ENCODE assay signal across 23 cellular contexts in the genomic region with DNA sequence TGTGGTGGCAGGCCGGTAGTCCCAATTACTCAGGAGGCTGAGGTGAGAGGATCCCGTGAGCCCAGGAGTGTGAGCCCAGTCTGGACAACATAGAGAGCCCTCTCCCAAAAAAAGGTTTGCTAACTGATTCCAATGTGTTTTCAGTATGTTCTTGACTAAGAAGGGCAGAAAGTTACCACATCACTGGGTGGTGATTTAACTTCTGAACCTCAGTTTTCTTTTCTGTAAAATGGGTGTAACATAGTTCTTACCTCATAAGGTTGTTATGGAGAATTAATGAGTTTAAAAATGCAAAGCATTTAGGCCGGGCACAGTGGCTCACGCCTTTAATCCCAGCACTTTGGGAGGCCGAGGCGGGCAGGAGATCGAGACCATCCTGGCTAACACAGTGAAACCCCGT. TPM values are rescaled to one million over a fixed set of nuclear protein-coding genes. Genes with fewer than 3 reads are reported as not detected.
DNase-seq lines count a peak whose midpoint lies in the region; ATAC-seq, FAIRE-seq and TF ChIP-seq lines count a peak whose summit lies in the region.
"Had no signal": no experiment of that assay in that cellular context is flagged by ENCODE, and none has a peak within 500 bp of the region (broad histone marks: within the 10 kb centered on the region; RNA-seq: fewer than 3 reads in every experiment).

No MANE protein-coding gene starts in this region.

- 88% methylated on average over 8 of the region's 8 CpGs for WGBS in A549 (ENCODE audit: missing lambda C conversion rate)
- 90 to 92% (median 91%) methylated on average over 8 of the region's 8 CpGs for WGBS in psoas muscle, 3 donors
- WGBS in stomach, 5 donors, result 86 to 94% (median 93%) methylated on average over 7 to 8 of the region's 8 CpGs

- H3K9me3 ChIP-seq in left ventricle myocardium inferior (replicated peaks), result no peaks in the 10 kb centered on the region
- no peaks in the 10 kb centered on the region for H3K9me3 ChIP-seq in A549
- no peaks in the 10 kb centered on the region for H3K9me3 ChIP-seq in HEK293 (ENCODE audit: control insufficient read depth, insufficient read depth, low read depth, low read length)
- H3K9me3 ChIP-seq in psoas muscle, result no peaks in the 10 kb centered on the region
- H3K9me3 ChIP-seq in stomach, result no peaks in the 10 kb centered on the region
- H3K9me3 ChIP-seq: Caco-2 had no signal

- H3K27ac ChIP-seq in left ventricle myocardium inferior (replicated peaks), result peak overlapping the region; percentile 61
- H3K27ac ChIP-seq in A549, result no peak overlapping the region
- H3K27ac ChIP-seq in HEK293 (ENCODE audit: extremely low read depth, low read depth, low read length), result no peak overlapping the region
- H3K27ac ChIP-seq in psoas muscle, result peak overlapping the region; percentile 84
- H3K27ac ChIP-seq in stomach, result no peak overlapping the region
- H3K27ac ChIP-seq: 22Rv1 had no signal

- H3K36me3 ChIP-seq in left ventricle myocardium inferior (no peaks in the 10 kb centered on the region), HEK293 (ENCODE audit: control insufficient read depth in 2 of 2, insufficient read depth in 1 of 2, low read length in 2 of 2) (no peaks in the 10 kb centered on the region), psoas muscle (ENCODE audit: insufficient read depth in 1 of 2, low read depth in 1 of 2) (no peaks in the 10 kb centered on the region), stomach (no peaks in the 10 kb centered on the region)

- DNase-seq in left ventricle myocardium inferior, result no peak
- no peak for DNase-seq in left ventricle myocardium superior
- no peak for DNase-seq in A549 (ENCODE audit: low read depth in 1 of 2, low spot score in 1 of 2)
- no peak for DNase-seq in psoas muscle
- DNase-seq in stomach, result no peak
- DNase-seq in activated effector memory CD4-positive, alpha-beta T cell treated with Interleukin-2 at 50 U/mL for 16 hours, result no peak
- no peak for DNase-seq in CD1c-positive myeloid dendritic cell (ENCODE audit: extremely low spot score)
- DNase-seq: C1 segment of cervical spinal cord; CD4-positive, CD25-positive, alpha-beta regulatory T cell; CD8-positive, alpha-beta T cell; DMS153; DND-41; GOT3; H7; HFFc6 had no signal

- POLR2A ChIA-PET in A549 (lab: Yijun Ruan, JAX), result interaction anchor here (0.7 kb wide), 1 partner anchor 116 kb away, joined by 4 read pairs; no protein-coding TSS in a partner anchor
- POLR2A ChIA-PET in HEK293 (lab: Yijun Ruan, JAX), result no interaction called here

- H3K4me2 ChIP-seq in A549, result no peak overlapping the region

- H3K27me3 ChIP-seq in left ventricle myocardium inferior (ENCODE audit: low read depth) (no peaks in the 10 kb centered on the region), psoas muscle (ENCODE audit: insufficient read depth in 3 of 3, low read length in 2 of 3) (no peaks in the 10 kb centered on the region), stomach (no peaks in the 10 kb centered on the region)

- H3K4me3 ChIP-seq in left ventricle myocardium inferior, result no peak overlapping the region
- no peak overlapping the region for H3K4me3 ChIP-seq in A549
- no peak overlapping the region for H3K4me3 ChIP-seq in HEK293 (ENCODE audit: low read depth, low read length)
- no peak overlapping the region for H3K4me3 ChIP-seq in psoas muscle
- H3K4me3 ChIP-seq in stomach, result no peak overlapping the region

- ATAC-seq in left ventricle myocardium superior (no peak), A549 (no peak), psoas muscle (no peak)
- ATAC-seq: CD8-positive, alpha-beta T cell; HCT116 had no signal

- FAIRE-seq in A549 (lab: Jason Lieb, UNC), result no peak
- FAIRE-seq: A204.1, G401.6, GM12892, GM19239 had no signal

- H3K4me1 ChIP-seq in left ventricle myocardium inferior, result peaks cover 4% of the 10 kb centered on the region
- H3K4me1 ChIP-seq in A549, result peaks cover 17% of the 10 kb centered on the region; the same call in 2 of the 3 replicates
- no peaks in the 10 kb centered on the region for H3K4me1 ChIP-seq in HEK293 (ENCODE audit: control insufficient read depth, insufficient read depth, low read length)
- H3K4me1 ChIP-seq in psoas muscle, result peaks cover 14% of the 10 kb centered on the region
- peaks cover 0 to 7% (median 0%) of the 10 kb centered on the region in 4 donors for H3K4me1 ChIP-seq in stomach

- TF ChIP-seq EP300 in A549 (IDR thresholded peaks at IDR 0.05), result no peak
- no peak for TF ChIP-seq EP300 in stomach (IDR thresholded peaks at IDR 0.05)

- no peak for TF ChIP-seq POLR2A in A549 (IDR thresholded peaks at IDR 0.05; ENCODE audit: low read length)
- no peak for TF ChIP-seq POLR2A in stomach (IDR thresholded peaks at IDR 0.05)

- CTCF ChIA-PET in A549 (lab: Yijun Ruan, JAX) (no interaction called here), HEK293 (lab: Yijun Ruan, JAX) (no interaction called here)

- TF ChIP-seq RAD21 in A549 (conservative IDR thresholded peaks at IDR 0.05 in 1 of 2, IDR thresholded peaks at IDR 0.05 in 1 of 2), result no peak

- intact Hi-C loops in left ventricle myocardium inferior (cut with micrococcal nuclease) (no loop called here), left ventricle myocardium superior (cut with micrococcal nuclease) (no loop called here), psoas muscle (cut with DNase I) (no loop called here), stomach (cut with DNase I; ENCODE audit: low total_unique reads) (no loop called here)

- TF ChIP-seq CTCF in left ventricle myocardium inferior (IDR thresholded peaks at IDR 0.05; ENCODE audit: borderline replicate concordance) (no peak), A549 (IDR thresholded peaks at IDR 0.05) (no peak), HEK293 (tag by site-specific recombination; IDR thresholded peaks at IDR 0.05) (no peak), psoas muscle (IDR thresholded peaks at IDR 0.05) (no peak), stomach (IDR thresholded peaks at IDR 0.05) (no peak)

TF ChIP-seq in A549, 52 proteins besides CTCF, POLR2A, EP300 and RAD21:
- TF ChIP-seq HDAC2 (IDR thresholded peaks at IDR 0.05) (no peak), HOXB5 (CRISPR knock-in tag; IDR thresholded peaks at IDR 0.05) (no peak), ZFP36 (IDR thresholded peaks at IDR 0.05; ENCODE audit: borderline replicate concordance, partially characterized antibody) (no peak), ZSCAN20 (CRISPR knock-in tag; IDR thresholded peaks at IDR 0.05) (no peak), RNF2 (IDR thresholded peaks at IDR 0.05; ENCODE audit: borderline replicate concordance, low read depth) (no peak), KDM1A (IDR thresholded peaks at IDR 0.05; ENCODE audit: low read depth) (peak; percentile 50; the same call in 1 of the 2 replicates)
- TF ChIP-seq, protein P1, sequence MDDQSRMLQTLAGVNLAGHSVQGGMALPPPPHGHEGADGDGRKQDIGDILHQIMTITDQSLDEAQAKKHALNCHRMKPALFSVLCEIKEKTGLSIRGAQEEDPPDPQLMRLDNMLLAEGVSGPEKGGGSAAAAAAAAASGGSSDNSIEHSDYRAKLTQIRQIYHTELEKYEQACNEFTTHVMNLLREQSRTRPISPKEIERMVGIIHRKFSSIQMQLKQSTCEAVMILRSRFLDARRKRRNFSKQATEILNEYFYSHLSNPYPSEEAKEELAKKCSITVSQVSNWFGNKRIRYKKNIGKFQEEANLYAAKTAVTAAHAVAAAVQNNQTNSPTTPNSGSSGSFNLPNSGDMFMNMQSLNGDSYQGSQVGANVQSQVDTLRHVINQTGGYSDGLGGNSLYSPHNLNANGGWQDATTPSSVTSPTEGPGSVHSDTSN (IDR thresholded peaks at IDR 0.05), result no peak

TF ChIP-seq in HEK293, 187 proteins besides CTCF, POLR2A, EP300 and RAD21:
- TF ChIP-seq, protein P2, sequence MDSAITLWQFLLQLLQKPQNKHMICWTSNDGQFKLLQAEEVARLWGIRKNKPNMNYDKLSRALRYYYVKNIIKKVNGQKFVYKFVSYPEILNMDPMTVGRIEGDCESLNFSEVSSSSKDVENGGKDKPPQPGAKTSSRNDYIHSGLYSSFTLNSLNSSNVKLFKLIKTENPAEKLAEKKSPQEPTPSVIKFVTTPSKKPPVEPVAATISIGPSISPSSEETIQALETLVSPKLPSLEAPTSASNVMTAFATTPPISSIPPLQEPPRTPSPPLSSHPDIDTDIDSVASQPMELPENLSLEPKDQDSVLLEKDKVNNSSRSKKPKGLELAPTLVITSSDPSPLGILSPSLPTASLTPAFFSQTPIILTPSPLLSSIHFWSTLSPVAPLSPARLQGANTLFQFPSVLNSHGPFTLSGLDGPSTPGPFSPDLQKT (IDR thresholded peaks at IDR 0.05; ENCODE audit: borderline replicate concordance, low read depth, low read length), result no peak
- TF ChIP-seq, protein P3, sequence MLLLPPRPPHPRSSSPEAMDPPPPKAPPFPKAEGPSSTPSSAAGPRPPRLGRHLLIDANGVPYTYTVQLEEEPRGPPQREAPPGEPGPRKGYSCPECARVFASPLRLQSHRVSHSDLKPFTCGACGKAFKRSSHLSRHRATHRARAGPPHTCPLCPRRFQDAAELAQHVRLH (tag by site-specific recombination; IDR thresholded peaks at IDR 0.05), result peak; percentile 33; the same call in 1 of the 2 replicates

RNA-seq across cellular contexts. Expression of a gene that starts 28.5 kb away (rescaled TPM):
- 137 TPM for total RNA-seq in left ventricle myocardium inferior
- total RNA-seq in left ventricle myocardium superior, result 153 TPM
- 94.6 and 109 TPM in 2 replicates for polyA plus RNA-seq in A549 (2011; rRNA removed)
- polyA plus RNA-seq in A549 (2012; cell fraction: cytosol; rRNA removed), result 58.4 and 73.0 TPM in 2 replicates
- polyA plus RNA-seq in A549 (2012; cell fraction: nucleus; rRNA removed), result 88.5 and 123 TPM in 2 replicates
- 54.2 to 57.0 TPM (median 56.2 TPM) in 3 replicates for polyA plus RNA-seq in A549 (2017; fragmentation: RNase III; extraction: RNeasy Plus Mini Kit Qiagen cat#74134 plus additional on column Dnase treatment)
- polyA minus RNA-seq in A549 (2011; rRNA and poly(A)+ RNA removed), result 132 and 135 TPM in 2 replicates
- total RNA-seq in psoas muscle, result 100 to 1,000 TPM; 109 to 221 (median 160) TPM
- polyA plus RNA-seq in psoas muscle, result 100 to 1,000 TPM in 2 of 3 donors, 10 to 100 TPM in 1; 87.2 to 391 (median 132) TPM
- total RNA-seq in stomach, result 100 to 1,000 TPM in 3 of 5 donors, 10 to 100 TPM in 2; 51.0 to 156 (median 113) TPM
- polyA plus RNA-seq in stomach, result 10 to 100 TPM; 36.7 to 54.1 (median 46.3) TPM

Comparison
In these comparisons a context has a peak if more than half of its experiments do, and no peak if none do; other contexts are left out.
1. H3K27ac ChIP-seq: peak in left ventricle myocardium inferior (single experiment) and psoas muscle (single experiment); none in A549 (0 of 2), HEK293 (single experiment) and stomach (0 of 5).